ENCODE assay signal across 1 cellular context in the genomic region with DNA sequence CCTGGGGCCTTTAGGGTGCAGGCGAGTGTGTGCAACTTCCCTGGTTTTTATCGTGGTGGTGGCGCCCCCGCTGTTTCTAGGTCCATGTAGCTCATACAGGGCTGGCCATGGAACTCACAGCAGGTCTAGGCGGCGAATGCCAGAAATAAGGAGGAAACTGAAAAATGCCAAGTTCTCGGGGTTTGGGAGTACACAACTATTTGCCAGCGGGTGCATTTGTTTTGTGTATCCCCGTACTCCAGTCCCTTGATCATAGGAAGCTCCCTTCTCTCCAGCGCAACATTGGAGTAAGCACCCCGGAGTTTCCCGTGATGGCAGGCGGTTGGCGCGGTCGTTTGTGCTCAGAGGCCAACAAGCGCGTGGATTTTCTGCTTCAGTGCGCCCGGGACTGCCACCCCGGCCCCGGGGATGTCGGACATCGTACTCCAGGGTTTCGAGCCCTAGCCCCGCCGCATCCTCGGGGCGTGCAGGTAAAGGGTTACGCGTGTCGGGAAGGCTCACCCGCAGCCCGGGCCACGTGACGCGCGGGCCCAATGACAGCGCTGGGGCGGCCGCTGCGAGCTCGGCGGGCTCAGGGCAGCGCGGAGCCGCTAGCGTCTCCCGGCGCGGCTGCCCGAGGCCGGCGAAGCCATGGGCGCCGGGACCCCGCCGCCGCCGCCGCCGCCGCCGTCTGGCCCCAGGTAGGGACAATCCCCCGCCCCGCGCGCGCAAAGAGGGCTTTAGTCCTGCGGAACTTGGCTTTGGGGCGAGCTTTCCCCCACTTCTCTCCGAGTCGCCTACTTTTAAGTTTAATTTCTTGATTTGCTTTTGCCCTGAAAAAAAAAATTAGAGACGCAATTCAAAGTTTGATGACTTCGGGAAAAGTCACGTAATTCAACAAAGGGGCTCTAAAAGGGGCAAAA.
TF ChIP-seq lines count a peak whose summit lies in the region.

No MANE protein-coding gene starts in this region.

TF ChIP-seq in HepG2, 621 proteins besides CTCF, POLR2A, EP300 and RAD21 (continued from another document and continues in another):
- TF ChIP-seq, protein P1, sequence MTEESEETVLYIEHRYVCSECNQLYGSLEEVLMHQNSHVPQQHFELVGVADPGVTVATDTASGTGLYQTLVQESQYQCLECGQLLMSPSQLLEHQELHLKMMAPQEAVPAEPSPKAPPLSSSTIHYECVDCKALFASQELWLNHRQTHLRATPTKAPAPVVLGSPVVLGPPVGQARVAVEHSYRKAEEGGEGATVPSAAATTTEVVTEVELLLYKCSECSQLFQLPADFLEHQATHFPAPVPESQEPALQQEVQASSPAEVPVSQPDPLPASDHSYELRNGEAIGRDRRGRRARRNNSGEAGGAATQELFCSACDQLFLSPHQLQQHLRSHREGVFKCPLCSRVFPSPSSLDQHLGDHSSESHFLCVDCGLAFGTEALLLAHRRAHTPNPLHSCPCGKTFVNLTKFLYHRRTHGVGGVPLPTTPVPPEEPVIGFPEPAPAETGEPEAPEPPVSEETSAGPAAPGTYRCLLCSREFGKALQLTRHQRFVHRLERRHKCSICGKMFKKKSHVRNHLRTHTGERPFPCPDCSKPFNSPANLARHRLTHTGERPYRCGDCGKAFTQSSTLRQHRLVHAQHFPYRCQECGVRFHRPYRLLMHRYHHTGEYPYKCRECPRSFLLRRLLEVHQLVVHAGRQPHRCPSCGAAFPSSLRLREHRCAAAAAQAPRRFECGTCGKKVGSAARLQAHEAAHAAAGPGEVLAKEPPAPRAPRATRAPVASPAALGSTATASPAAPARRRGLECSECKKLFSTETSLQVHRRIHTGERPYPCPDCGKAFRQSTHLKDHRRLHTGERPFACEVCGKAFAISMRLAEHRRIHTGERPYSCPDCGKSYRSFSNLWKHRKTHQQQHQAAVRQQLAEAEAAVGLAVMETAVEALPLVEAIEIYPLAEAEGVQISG (CRISPR knock-in tag; IDR thresholded peaks at IDR 0.05), result peak; percentile 55; the same call in 1 of the 2 replicates
- TF ChIP-seq, protein P2, sequence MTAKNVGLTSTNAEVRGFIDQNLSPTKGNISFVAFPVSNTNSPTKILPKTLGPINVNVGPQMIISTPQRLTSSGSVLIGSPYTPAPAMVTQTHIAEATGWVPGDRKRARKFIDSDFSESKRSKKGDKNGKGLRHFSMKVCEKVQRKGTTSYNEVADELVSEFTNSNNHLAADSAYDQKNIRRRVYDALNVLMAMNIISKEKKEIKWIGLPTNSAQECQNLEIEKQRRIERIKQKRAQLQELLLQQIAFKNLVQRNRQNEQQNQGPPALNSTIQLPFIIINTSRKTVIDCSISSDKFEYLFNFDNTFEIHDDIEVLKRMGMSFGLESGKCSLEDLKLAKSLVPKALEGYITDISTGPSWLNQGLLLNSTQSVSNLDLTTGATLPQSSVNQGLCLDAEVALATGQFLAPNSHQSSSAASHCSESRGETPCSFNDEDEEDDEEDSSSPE (CRISPR knock-in tag; IDR thresholded peaks at IDR 0.05), result peak; percentile 81
- TF ChIP-seq, protein P3, sequence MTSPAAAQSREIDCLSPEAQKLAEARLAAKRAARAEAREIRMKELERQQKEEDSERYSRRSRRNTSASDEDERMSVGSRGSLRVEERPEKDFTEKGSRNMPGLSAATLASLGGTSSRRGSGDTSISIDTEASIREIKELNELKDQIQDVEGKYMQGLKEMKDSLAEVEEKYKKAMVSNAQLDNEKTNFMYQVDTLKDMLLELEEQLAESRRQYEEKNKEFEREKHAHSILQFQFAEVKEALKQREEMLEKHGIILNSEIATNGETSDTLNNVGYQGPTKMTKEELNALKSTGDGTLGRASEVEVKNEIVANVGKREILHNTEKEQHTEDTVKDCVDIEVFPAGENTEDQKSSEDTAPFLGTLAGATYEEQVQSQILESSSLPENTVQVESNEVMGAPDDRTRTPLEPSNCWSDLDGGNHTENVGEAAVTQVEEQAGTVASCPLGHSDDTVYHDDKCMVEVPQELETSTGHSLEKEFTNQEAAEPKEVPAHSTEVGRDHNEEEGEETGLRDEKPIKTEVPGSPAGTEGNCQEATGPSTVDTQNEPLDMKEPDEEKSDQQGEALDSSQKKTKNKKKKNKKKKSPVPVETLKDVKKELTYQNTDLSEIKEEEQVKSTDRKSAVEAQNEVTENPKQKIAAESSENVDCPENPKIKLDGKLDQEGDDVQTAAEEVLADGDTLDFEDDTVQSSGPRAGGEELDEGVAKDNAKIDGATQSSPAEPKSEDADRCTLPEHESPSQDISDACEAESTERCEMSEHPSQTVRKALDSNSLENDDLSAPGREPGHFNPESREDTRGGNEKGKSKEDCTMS (CRISPR knock-in tag; conservative IDR thresholded peaks at IDR 0.05), result no peak
- TF ChIP-seq HNRNPLL (IDR thresholded peaks at IDR 0.05; ENCODE audit: low read depth, low read length, poor library complexity, severe bottlenecking) (peak; percentile 59), ZNF350 (CRISPR knock-in tag; IDR thresholded peaks at IDR 0.05; ENCODE audit: borderline replicate concordance, low read depth) (no peak; the same call in 1 of the 2 replicates), CAMTA2 (CRISPR knock-in tag; IDR thresholded peaks at IDR 0.05; ENCODE audit: borderline replicate concordance) (0 out of 2 replicates have a peak, but pooled peaks have one; percentile 57), TCF12 (IDR thresholded peaks at IDR 0.05) (no peak), TCF12 (CRISPR knock-in tag; IDR thresholded peaks at IDR 0.05) (no peak), POLR2G (IDR thresholded peaks at IDR 0.05; ENCODE audit: low read depth, low read length) (no peak), ZSCAN31 (CRISPR knock-in tag; IDR thresholded peaks at IDR 0.05; ENCODE audit: low read depth) (0 out of 2 replicates have a peak, but pooled peaks have one; percentile 11), SNAPC2 (CRISPR knock-in tag; IDR thresholded peaks at IDR 0.05) (no peak), LCORL (IDR thresholded peaks at IDR 0.05) (no peak), LCORL (CRISPR knock-in tag; IDR thresholded peaks at IDR 0.05) (no peak), MBNL3 (CRISPR knock-in tag; conservative IDR thresholded peaks at IDR 0.05) (no peak), YY1 (IDR thresholded peaks at IDR 0.05; ENCODE audit: insufficient read depth, insufficient replicate concordance, low read depth, low read length) (peak; percentile 21), NCOA5 (CRISPR knock-in tag; IDR thresholded peaks at IDR 0.05) (no peak), ZBTB7A (CRISPR knock-in tag; IDR thresholded peaks at IDR 0.05) (peak; percentile 68; the same call in 1 of the 2 replicates), ZNF7 (CRISPR knock-in tag; IDR thresholded peaks at IDR 0.05) (no peak), ZNF720 (CRISPR knock-in tag; IDR thresholded peaks at IDR 0.05) (no peak), ZNF883 (CRISPR knock-in tag; IDR thresholded peaks at IDR 0.05; ENCODE audit: not compliant biosample characterization) (no peak), PHF5A (CRISPR knock-in tag; IDR thresholded peaks at IDR 0.05; ENCODE audit: low read depth, unreplicated experiment) (no peak), ZNF230 (CRISPR knock-in tag; IDR thresholded peaks at IDR 0.05) (peak; percentile 90), TSC22D2 (CRISPR knock-in tag; IDR thresholded peaks at IDR 0.05; ENCODE audit: borderline replicate concordance) (no peak), SOX13 (IDR thresholded peaks at IDR 0.05) (no peak), SOX13 (CRISPR knock-in tag; conservative IDR thresholded peaks at IDR 0.05 in 1 of 2, IDR thresholded peaks at IDR 0.05 in 1 of 2) (no peak), ZNF335 (CRISPR knock-in tag; IDR thresholded peaks at IDR 0.05) (no peak), ZNF44 (CRISPR knock-in tag; IDR thresholded peaks at IDR 0.05) (no peak), ZNF354B (CRISPR knock-in tag; IDR thresholded peaks at IDR 0.05) (no peak), BCL6 (CRISPR knock-in tag; IDR thresholded peaks at IDR 0.05) (no peak), FOXA3 (CRISPR knock-in tag; IDR thresholded peaks at IDR 0.05) (no peak), HMG20A (CRISPR knock-in tag; IDR thresholded peaks at IDR 0.05; ENCODE audit: borderline replicate concordance) (no peak), RCOR2 (CRISPR knock-in tag; IDR thresholded peaks at IDR 0.05) (no peak), ZNF331 (CRISPR knock-in tag; IDR thresholded peaks at IDR 0.05) (0 out of 2 replicates have a peak, but pooled peaks have one; percentile 2), AKAP8 (CRISPR knock-in tag; IDR thresholded peaks at IDR 0.05) (peak; percentile 44; the same call in 1 of the 2 replicates)
- TF ChIP-seq, protein P4, sequence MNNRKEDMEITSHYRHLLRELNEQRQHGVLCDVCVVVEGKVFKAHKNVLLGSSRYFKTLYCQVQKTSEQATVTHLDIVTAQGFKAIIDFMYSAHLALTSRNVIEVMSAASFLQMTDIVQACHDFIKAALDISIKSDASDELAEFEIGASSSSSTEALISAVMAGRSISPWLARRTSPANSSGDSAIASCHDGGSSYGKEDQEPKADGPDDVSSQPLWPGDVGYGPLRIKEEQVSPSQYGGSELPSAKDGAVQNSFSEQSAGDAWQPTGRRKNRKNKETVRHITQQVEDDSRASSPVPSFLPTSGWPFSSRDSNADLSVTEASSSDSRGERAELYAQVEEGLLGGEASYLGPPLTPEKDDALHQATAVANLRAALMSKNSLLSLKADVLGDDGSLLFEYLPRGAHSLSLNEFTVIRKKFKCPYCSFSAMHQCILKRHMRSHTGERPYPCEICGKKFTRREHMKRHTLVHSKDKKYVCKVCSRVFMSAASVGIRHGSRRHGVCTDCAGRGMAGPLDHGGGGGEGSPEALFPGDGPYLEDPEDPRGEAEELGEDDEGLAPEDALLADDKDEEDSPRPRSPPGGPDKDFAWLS (CRISPR knock-in tag; IDR thresholded peaks at IDR 0.05; ENCODE audit: borderline replicate concordance), result no peak
- TF ChIP-seq, protein P5, sequence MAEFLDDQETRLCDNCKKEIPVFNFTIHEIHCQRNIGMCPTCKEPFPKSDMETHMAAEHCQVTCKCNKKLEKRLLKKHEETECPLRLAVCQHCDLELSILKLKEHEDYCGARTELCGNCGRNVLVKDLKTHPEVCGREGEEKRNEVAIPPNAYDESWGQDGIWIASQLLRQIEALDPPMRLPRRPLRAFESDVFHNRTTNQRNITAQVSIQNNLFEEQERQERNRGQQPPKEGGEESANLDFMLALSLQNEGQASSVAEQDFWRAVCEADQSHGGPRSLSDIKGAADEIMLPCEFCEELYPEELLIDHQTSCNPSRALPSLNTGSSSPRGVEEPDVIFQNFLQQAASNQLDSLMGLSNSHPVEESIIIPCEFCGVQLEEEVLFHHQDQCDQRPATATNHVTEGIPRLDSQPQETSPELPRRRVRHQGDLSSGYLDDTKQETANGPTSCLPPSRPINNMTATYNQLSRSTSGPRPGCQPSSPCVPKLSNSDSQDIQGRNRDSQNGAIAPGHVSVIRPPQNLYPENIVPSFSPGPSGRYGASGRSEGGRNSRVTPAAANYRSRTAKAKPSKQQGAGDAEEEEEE (CRISPR knock-in tag; IDR thresholded peaks at IDR 0.05; ENCODE audit: borderline replicate concordance), result no peak
- TF ChIP-seq, protein P6, sequence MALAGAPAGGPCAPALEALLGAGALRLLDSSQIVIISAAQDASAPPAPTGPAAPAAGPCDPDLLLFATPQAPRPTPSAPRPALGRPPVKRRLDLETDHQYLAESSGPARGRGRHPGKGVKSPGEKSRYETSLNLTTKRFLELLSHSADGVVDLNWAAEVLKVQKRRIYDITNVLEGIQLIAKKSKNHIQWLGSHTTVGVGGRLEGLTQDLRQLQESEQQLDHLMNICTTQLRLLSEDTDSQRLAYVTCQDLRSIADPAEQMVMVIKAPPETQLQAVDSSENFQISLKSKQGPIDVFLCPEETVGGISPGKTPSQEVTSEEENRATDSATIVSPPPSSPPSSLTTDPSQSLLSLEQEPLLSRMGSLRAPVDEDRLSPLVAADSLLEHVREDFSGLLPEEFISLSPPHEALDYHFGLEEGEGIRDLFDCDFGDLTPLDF (CRISPR knock-in tag; IDR thresholded peaks at IDR 0.05), result no peak
- TF ChIP-seq, protein P7, sequence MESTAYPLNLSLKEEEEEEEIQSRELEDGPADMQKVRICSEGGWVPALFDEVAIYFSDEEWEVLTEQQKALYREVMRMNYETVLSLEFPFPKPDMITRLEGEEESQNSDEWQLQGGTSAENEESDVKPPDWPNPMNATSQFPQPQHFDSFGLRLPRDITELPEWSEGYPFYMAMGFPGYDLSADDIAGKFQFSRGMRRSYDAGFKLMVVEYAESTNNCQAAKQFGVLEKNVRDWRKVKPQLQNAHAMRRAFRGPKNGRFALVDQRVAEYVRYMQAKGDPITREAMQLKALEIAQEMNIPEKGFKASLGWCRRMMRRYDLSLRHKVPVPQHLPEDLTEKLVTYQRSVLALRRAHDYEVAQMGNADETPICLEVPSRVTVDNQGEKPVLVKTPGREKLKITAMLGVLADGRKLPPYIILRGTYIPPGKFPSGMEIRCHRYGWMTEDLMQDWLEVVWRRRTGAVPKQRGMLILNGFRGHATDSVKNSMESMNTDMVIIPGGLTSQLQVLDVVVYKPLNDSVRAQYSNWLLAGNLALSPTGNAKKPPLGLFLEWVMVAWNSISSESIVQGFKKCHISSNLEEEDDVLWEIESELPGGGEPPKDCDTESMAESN (CRISPR knock-in tag; conservative IDR thresholded peaks at IDR 0.05), result peak; percentile 69
- TF ChIP-seq, protein P8, sequence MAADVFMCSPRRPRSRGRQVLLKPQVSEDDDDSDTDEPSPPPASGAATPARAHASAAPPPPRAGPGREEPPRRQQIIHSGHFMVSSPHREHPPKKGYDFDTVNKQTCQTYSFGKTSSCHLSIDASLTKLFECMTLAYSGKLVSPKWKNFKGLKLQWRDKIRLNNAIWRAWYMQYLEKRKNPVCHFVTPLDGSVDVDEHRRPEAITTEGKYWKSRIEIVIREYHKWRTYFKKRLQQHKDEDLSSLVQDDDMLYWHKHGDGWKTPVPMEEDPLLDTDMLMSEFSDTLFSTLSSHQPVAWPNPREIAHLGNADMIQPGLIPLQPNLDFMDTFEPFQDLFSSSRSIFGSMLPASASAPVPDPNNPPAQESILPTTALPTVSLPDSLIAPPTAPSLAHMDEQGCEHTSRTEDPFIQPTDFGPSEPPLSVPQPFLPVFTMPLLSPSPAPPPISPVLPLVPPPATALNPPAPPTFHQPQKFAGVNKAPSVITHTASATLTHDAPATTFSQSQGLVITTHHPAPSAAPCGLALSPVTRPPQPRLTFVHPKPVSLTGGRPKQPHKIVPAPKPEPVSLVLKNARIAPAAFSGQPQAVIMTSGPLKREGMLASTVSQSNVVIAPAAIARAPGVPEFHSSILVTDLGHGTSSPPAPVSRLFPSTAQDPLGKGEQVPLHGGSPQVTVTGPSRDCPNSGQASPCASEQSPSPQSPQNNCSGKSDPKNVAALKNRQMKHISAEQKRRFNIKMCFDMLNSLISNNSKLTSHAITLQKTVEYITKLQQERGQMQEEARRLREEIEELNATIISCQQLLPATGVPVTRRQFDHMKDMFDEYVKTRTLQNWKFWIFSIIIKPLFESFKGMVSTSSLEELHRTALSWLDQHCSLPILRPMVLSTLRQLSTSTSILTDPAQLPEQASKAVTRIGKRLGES (CRISPR knock-in tag; IDR thresholded peaks at IDR 0.05; ENCODE audit: borderline replicate concordance), result no peak
- TF ChIP-seq, protein P9, sequence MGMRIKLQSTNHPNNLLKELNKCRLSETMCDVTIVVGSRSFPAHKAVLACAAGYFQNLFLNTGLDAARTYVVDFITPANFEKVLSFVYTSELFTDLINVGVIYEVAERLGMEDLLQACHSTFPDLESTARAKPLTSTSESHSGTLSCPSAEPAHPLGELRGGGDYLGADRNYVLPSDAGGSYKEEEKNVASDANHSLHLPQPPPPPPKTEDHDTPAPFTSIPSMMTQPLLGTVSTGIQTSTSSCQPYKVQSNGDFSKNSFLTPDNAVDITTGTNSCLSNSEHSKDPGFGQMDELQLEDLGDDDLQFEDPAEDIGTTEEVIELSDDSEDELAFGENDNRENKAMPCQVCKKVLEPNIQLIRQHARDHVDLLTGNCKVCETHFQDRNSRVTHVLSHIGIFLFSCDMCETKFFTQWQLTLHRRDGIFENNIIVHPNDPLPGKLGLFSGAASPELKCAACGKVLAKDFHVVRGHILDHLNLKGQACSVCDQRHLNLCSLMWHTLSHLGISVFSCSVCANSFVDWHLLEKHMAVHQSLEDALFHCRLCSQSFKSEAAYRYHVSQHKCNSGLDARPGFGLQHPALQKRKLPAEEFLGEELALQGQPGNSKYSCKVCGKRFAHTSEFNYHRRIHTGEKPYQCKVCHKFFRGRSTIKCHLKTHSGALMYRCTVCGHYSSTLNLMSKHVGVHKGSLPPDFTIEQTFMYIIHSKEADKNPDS (CRISPR knock-in tag; IDR thresholded peaks at IDR 0.05), result no peak
